ENCODE assay signal across 10 cellular contexts in the genomic region with DNA sequence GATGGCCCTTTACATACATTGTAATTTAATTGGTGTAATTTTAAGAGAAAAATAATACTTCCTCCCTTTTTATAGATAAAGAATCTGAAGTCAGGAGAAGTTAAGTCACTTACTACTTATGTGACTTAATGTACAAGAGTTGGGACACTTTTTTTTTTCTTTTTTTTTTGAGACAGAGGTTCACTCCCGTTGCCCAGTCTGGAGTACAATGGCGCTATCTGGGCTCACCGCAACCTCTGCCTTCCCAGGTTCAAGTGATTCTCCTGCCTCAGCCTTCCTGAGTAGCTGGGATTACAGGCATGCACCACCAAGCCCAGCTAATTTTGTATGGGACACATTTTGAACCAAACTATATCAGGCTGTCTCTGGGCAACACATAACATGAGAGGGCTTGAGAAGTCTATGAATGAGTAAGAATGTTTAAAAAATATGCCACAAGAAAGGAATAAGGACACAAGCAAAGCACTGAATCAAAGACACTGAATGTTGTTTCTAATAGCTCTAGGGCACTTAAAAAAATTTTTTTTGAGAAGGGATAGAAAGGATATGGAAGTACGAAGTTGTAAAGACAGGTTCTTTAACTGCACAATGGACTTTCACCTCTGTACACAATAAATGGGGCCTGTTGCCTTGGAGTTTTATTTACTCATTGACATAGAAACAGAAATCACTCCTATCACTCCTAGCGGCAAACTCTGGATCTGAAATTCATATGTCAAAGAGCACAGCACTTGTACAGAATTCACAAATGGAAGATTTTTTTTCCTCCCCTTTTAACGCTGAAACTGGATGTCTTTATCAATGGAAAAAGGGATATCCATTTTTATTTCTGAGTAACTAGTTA. TPM values are rescaled to one million over a fixed set of nuclear protein-coding genes. Genes with fewer than 3 reads are reported as not detected.
DNase-seq lines count a peak whose midpoint lies in the region; ATAC-seq and TF ChIP-seq lines count a peak whose summit lies in the region.
"Had no signal": no experiment of that assay in that cellular context is flagged by ENCODE, and none has a peak within 500 bp of the region (broad histone marks: within the 10 kb centered on the region; RNA-seq: fewer than 3 reads in every experiment).

No MANE protein-coding gene starts in this region.

- H3K27me3 Mint-ChIP-seq in memory B cell: no peaks in the 10 kb centered on the region

- TF ChIP-seq CTCF in 22Rv1 (IDR thresholded peaks at IDR 0.05) (peak; percentile 80), cardiac fibroblast (IDR thresholded peaks at IDR 0.05; ENCODE audit: low read depth, low read length) (peak; percentile 25)

- H3K4me3 ChIP-seq in cardiac fibroblast (replicated peaks in 1 of 2; ENCODE audit: low read depth in 2 of 2, low read length in 2 of 2): no peak overlapping the region
- H3K4me3 ChIP-seq: spleen had no signal

- H3K9me3 Mint-ChIP-seq in memory B cell: no peaks in the 10 kb centered on the region

- ATAC-seq in memory B cell (ENCODE audit: low read depth): no peak
- ATAC-seq in GM21381 (IDR thresholded peaks at IDR 0.05; ENCODE audit: unreplicated experiment): no peak

- no peaks in the 10 kb centered on the region for H3K36me3 Mint-ChIP-seq in memory B cell

- H3K27ac Mint-ChIP-seq in memory B cell: peak overlapping the region; percentile 71

- peaks cover 23% of the 10 kb centered on the region for H3K4me1 Mint-ChIP-seq in memory B cell

- H3K27ac ChIP-seq in 22Rv1: peak overlapping the region; percentile 99

- DNase-seq in HT-29 (ENCODE audit: low spot score) (peak; percentile 98), cardiac fibroblast (ENCODE audit: low read depth in 2 of 2) (peak; percentile 50 to 52), memory B cell (ENCODE audit: low spot score in 2 of 2) (no peak), T1000 (lab: John Stamatoyannopoulos, UW) (no peak), HPDE6-E6E7 (ENCODE audit: extremely low spot score) (no peak), pons (ENCODE audit: low spot score) (no peak)
- DNase-seq: NCI-H2171, spleen had no signal

- no peak overlapping the region for H3K4me3 Mint-ChIP-seq in memory B cell

RNA-seq across cellular contexts. Expression of a gene that starts 18.5 kb away (rescaled TPM):
- total RNA-seq in HT-29 (2014; rRNA removed; shearing (Covaris generic)): 30.6 and 35.6 TPM in 2 replicates

Comparison
In these comparisons a context has a peak if more than half of its experiments do, and no peak if none do; other contexts are left out.
1. DNase-seq: peak in HT-29 (single experiment) and cardiac fibroblast (2 of 2); none in memory B cell (0 of 2), T1000 (single experiment), HPDE6-E6E7 (single experiment) and pons (single experiment).